1 cellular context compared by ENCODE assay signal in genomic region chr12:47820631-47821345, GRCh38.
TF ChIP-seq lines count a peak whose summit lies in the region.

No MANE protein-coding gene starts in this region.

TF ChIP-seq in Ishikawa, 13 proteins besides CTCF, POLR2A, EP300 and RAD21 (continued from another document):
- no peak for TF ChIP-seq REST (IDR thresholded peaks at IDR 0.05; ENCODE audit: low read depth)
- TF ChIP-seq NFIC (IDR thresholded peaks at IDR 0.05): peak; percentile 89
- TF ChIP-seq YY1 (IDR thresholded peaks at IDR 0.05; ENCODE audit: low read depth): no peak
- TF ChIP-seq TCF12 (IDR thresholded peaks at IDR 0.05; ENCODE audit: low read depth): peak; percentile 96
